In genomic region chr12:116368196-116369194, GRCh38 we compare ENCODE assay signal across 16 cellular contexts.
DNase-seq lines count a peak whose midpoint lies in the region; ATAC-seq and TF ChIP-seq lines count a peak whose summit lies in the region.
"Had no signal": no experiment of that assay in that cellular context is flagged by ENCODE, and none has a peak within 500 bp of the region (broad histone marks: within the 10 kb centered on the region; RNA-seq: fewer than 3 reads in every experiment).

No MANE protein-coding gene starts in this region.

- H3K4me2 ChIP-seq in DND-41 (ENCODE audit: insufficient read depth, low read length): no peak overlapping the region

- no peaks in the 10 kb centered on the region for H4K20me1 ChIP-seq in DND-41 (ENCODE audit: insufficient read depth, low read length)

- H3K4me1 ChIP-seq in DND-41 (ENCODE audit: insufficient read depth, low read length) (peaks cover 11% of the 10 kb centered on the region), body of pancreas (peaks cover 36% of the 10 kb centered on the region), left lung (no peaks in the 10 kb centered on the region)
- H3K4me1 ChIP-seq: SJCRH30 had no signal

- peaks cover 32% of the 10 kb centered on the region for H3K4me1 Mint-ChIP-seq in progenitor cell of endocrine pancreas (ENCODE audit: low read depth)

- no peak overlapping the region for H2AFZ ChIP-seq in DND-41 (ENCODE audit: low read depth, low read length)

- H3K36me3 ChIP-seq in DND-41 (ENCODE audit: insufficient read depth, low read length): no peaks in the 10 kb centered on the region
- no peaks in the 10 kb centered on the region for H3K36me3 ChIP-seq in body of pancreas (replicated peaks in 1 of 2; ENCODE audit: insufficient read depth in 1 of 2, low read depth in 2 of 2)
- no peaks in the 10 kb centered on the region for H3K36me3 ChIP-seq in left lung
- H3K36me3 ChIP-seq: BE2C, sigmoid colon, SJCRH30 had no signal

- intact Hi-C loops in body of pancreas (cut with DNase I) (no loop called here), left lung (cut with DNase I) (no loop called here)

- H3K9me3 ChIP-seq in DND-41 (ENCODE audit: insufficient read depth, low read length, severe bottlenecking) (no peaks in the 10 kb centered on the region), body of pancreas (no peaks in the 10 kb centered on the region), left lung (no peaks in the 10 kb centered on the region)
- H3K9me3 ChIP-seq: BE2C, sigmoid colon, SJCRH30 had no signal

- DNase-seq in DND-41: no peak
- DNase-seq in body of pancreas: peak; percentile 85 to 94 (median 88)
- DNase-seq in left lung: peak; percentile 70 to 79
- DNase-seq in progenitor cell of endocrine pancreas (ENCODE audit: low spot score, unreplicated experiment): peak; percentile 48
- no peak for DNase-seq in GM20000 (ENCODE audit: low spot score)
- no peak for DNase-seq in 8988T
- DNase-seq in NCI-H1048 (lab: John Stamatoyannopoulos, UW): no peak
- no peak for DNase-seq in OCI-M2 (lab: John Stamatoyannopoulos, UW; ENCODE audit: unreplicated experiment)
- DNase-seq: activated naive CD8-positive, alpha-beta T cell treated with anti-CD3 and anti-CD28 coated beads, Interleukin-2, amount 10 ng/mL, durations not matched to agents 7 days and 5 days; activated T-cell treated with anti-CD3 and anti-CD28 coated beads, Interleukin-2, amount 50 U/mL, for 4 hours; BE2C; central memory CD4-positive, alpha-beta T cell; MV-4-11; sigmoid colon; SJCRH30; stimulated activated CD4-positive, alpha-beta T cell treated with anti-CD3 and anti-CD28 coated beads, Interleukin-4, amount 100 ng/mL, for 1 hour had no signal

- H3K27me3 Mint-ChIP-seq in progenitor cell of endocrine pancreas: no peaks in the 10 kb centered on the region
- H3K27me3 Mint-ChIP-seq: activated naive CD8-positive, alpha-beta T cell treated with anti-CD3 and anti-CD28 coated beads, Interleukin-2, amount 10 ng/mL, durations not matched to agents 7 days and 5 days had no signal

- WGBS in body of pancreas, 2 donors: 38 to 47% methylated on average over 14 to 16 of the region's 16 CpGs

- peak overlapping the region; percentile 97 for H3K27ac Mint-ChIP-seq in progenitor cell of endocrine pancreas
- H3K27ac Mint-ChIP-seq: activated naive CD8-positive, alpha-beta T cell treated with anti-CD3 and anti-CD28 coated beads, Interleukin-2, amount 10 ng/mL, durations not matched to agents 7 days and 5 days had no signal

- H3K4me3 Mint-ChIP-seq in progenitor cell of endocrine pancreas (ENCODE audit: low read depth): peak overlapping the region; percentile 39
- H3K4me3 Mint-ChIP-seq: activated naive CD8-positive, alpha-beta T cell treated with anti-CD3 and anti-CD28 coated beads, Interleukin-2, amount 10 ng/mL, durations not matched to agents 7 days and 5 days; activated T-cell treated with anti-CD3 and anti-CD28 coated beads, Interleukin-2, amount 50 U/mL, for 4 hours had no signal

- H3K79me2 ChIP-seq in DND-41 (ENCODE audit: insufficient read depth, low read length): no peaks in the 10 kb centered on the region

- no peak overlapping the region for H3K9ac ChIP-seq in DND-41 (ENCODE audit: low read depth, low read length)

- peak in 2 of 3 donors; percentile 40 to 72 for TF ChIP-seq POLR2A in body of pancreas (IDR thresholded peaks at IDR 0.05)

- H3K27ac ChIP-seq in DND-41 (ENCODE audit: low read length) (0 out of 2 replicates have a peak overlapping the region, but pooled peaks have one; percentile 3), body of pancreas (peak overlapping the region; percentile 44 to 84 (median 72)), left lung (peak overlapping the region; percentile 2 to 33)
- H3K27ac ChIP-seq: sigmoid colon, SJCRH30 had no signal

- H3K27me3 ChIP-seq in DND-41 (ENCODE audit: insufficient read depth, low read length, poor library complexity) (no peaks in the 10 kb centered on the region), body of pancreas (no peaks in the 10 kb centered on the region), left lung (no peaks in the 10 kb centered on the region)
- H3K27me3 ChIP-seq: BE2C, sigmoid colon, SJCRH30 had no signal

- no peak for ATAC-seq in DND-41 (ENCODE audit: insufficient read depth, low read depth)
- peak; percentile 89 for ATAC-seq in body of pancreas
- ATAC-seq in left lung: peak; percentile 84
- ATAC-seq: activated T-cell treated with anti-CD3 and anti-CD28 coated beads, Interleukin-2, amount 50 U/mL, for 4 hours had no signal

- TF ChIP-seq CTCF in DND-41 (IDR thresholded peaks at IDR 0.05; ENCODE audit: borderline replicate concordance, extremely low read depth, low read length, poor library complexity, severe bottlenecking): no peak
- TF ChIP-seq CTCF in body of pancreas (IDR thresholded peaks at IDR 0.05): peak in 1 of 7 experiments; percentile 14
- TF ChIP-seq CTCF in left lung (IDR thresholded peaks at IDR 0.05): no peak
- TF ChIP-seq CTCF in progenitor cell of endocrine pancreas (IDR thresholded peaks at IDR 0.05; ENCODE audit: unreplicated experiment): no peak
- no peak for TF ChIP-seq CTCF in GM20000 (IDR thresholded peaks at IDR 0.05; ENCODE audit: extremely low read depth, missing control alignments)

- H3K4me3 ChIP-seq in DND-41 (ENCODE audit: low read depth in 1 of 2, low read length in 2 of 2): no peak overlapping the region
- H3K4me3 ChIP-seq in body of pancreas: no peak overlapping the region
- H3K4me3 ChIP-seq in left lung: no peak overlapping the region
- H3K4me3 ChIP-seq: sigmoid colon, SJCRH30 had no signal

- H3K9me3 Mint-ChIP-seq in progenitor cell of endocrine pancreas (ENCODE audit: low read depth): peaks cover 4% of the 10 kb centered on the region
- H3K9me3 Mint-ChIP-seq: activated naive CD8-positive, alpha-beta T cell treated with anti-CD3 and anti-CD28 coated beads, Interleukin-2, amount 10 ng/mL, durations not matched to agents 7 days and 5 days; activated T-cell treated with anti-CD3 and anti-CD28 coated beads, Interleukin-2, amount 50 U/mL, for 4 hours had no signal

- H3K36me3 Mint-ChIP-seq in progenitor cell of endocrine pancreas (ENCODE audit: insufficient read depth): peaks cover 2% of the 10 kb centered on the region
- H3K36me3 Mint-ChIP-seq: activated naive CD8-positive, alpha-beta T cell treated with anti-CD3 and anti-CD28 coated beads, Interleukin-2, amount 10 ng/mL, durations not matched to agents 7 days and 5 days had no signal

Comparison
In these comparisons a context has a peak if more than half of its experiments do, and no peak if none do; other contexts are left out.
1. DNase-seq: peak in body of pancreas (4 of 4), left lung (2 of 2) and progenitor cell of endocrine pancreas (single experiment); none in DND-41 (single experiment), GM20000 (single experiment), 8988T (single experiment), NCI-H1048 (single experiment) and OCI-M2 (single experiment).
2. H3K27ac ChIP-seq: peak in every context shown above with its lines; median percentile 72 in body of pancreas; 18 in left lung; 3 in DND-41.